ENCODE assay signal across 1 cellular context in the genomic region with DNA sequence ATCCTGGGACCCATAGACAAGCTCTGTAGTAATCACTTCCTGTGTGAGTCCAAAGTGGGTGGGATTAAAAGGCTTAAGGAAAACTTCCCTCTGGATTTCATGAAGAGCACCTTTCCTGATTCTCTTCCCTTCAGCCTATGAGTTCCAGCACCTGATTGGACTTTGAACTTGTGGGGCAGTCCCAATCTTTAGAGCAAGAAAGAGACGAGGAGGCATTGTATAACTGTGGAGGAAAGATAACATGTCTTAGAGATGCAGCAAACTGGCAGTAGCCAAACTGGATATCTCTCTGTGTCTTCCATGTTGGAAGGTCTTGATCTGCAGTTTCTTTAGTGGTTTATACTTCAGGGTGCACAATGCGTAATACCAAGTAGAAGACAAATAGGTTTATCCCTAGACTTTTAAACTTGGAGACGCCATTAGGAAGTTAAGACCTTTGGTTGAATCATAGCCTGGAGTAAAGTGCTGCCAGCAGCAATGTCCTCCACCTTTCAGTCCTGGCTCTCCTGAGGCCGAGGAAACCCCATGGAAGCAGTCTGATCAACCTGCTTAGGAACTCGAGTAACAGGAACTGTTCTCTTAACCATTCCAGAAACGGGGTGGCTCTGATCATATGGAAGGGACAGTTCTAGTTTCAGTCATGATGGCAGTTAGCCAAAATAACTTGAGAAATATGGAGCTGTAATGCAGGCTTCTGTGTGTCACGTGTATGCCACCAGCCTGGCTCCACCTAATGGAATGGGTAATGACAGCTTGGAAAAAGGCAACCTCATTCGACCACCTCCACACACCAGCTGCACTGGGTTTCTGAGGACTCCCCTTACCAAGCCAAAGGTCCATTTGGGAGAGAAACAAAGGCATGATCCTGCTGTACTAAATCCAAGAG.
TF ChIP-seq lines count a peak whose summit lies in the region.

No MANE protein-coding gene starts in this region.

TF ChIP-seq in K562, 482 proteins besides CTCF, POLR2A, EP300 and RAD21 (continued from another document):
- TF ChIP-seq, protein P1, sequence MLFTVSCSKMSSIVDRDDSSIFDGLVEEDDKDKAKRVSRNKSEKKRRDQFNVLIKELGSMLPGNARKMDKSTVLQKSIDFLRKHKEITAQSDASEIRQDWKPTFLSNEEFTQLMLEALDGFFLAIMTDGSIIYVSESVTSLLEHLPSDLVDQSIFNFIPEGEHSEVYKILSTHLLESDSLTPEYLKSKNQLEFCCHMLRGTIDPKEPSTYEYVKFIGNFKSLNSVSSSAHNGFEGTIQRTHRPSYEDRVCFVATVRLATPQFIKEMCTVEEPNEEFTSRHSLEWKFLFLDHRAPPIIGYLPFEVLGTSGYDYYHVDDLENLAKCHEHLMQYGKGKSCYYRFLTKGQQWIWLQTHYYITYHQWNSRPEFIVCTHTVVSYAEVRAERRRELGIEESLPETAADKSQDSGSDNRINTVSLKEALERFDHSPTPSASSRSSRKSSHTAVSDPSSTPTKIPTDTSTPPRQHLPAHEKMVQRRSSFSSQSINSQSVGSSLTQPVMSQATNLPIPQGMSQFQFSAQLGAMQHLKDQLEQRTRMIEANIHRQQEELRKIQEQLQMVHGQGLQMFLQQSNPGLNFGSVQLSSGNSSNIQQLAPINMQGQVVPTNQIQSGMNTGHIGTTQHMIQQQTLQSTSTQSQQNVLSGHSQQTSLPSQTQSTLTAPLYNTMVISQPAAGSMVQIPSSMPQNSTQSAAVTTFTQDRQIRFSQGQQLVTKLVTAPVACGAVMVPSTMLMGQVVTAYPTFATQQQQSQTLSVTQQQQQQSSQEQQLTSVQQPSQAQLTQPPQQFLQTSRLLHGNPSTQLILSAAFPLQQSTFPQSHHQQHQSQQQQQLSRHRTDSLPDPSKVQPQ (CRISPR knock-in tag; IDR thresholded peaks at IDR 0.05; ENCODE audit: borderline replicate concordance) = no peak
- no peak for TF ChIP-seq SIN3A (IDR thresholded peaks at IDR 0.05; ENCODE audit: borderline replicate concordance in 2 of 2, control insufficient read depth in 1 of 2, low read depth in 2 of 2, low read length in 2 of 2)
- TF ChIP-seq ZNF507 (tag; conservative IDR thresholded peaks at IDR 0.05) = no peak
- TF ChIP-seq, protein P2, sequence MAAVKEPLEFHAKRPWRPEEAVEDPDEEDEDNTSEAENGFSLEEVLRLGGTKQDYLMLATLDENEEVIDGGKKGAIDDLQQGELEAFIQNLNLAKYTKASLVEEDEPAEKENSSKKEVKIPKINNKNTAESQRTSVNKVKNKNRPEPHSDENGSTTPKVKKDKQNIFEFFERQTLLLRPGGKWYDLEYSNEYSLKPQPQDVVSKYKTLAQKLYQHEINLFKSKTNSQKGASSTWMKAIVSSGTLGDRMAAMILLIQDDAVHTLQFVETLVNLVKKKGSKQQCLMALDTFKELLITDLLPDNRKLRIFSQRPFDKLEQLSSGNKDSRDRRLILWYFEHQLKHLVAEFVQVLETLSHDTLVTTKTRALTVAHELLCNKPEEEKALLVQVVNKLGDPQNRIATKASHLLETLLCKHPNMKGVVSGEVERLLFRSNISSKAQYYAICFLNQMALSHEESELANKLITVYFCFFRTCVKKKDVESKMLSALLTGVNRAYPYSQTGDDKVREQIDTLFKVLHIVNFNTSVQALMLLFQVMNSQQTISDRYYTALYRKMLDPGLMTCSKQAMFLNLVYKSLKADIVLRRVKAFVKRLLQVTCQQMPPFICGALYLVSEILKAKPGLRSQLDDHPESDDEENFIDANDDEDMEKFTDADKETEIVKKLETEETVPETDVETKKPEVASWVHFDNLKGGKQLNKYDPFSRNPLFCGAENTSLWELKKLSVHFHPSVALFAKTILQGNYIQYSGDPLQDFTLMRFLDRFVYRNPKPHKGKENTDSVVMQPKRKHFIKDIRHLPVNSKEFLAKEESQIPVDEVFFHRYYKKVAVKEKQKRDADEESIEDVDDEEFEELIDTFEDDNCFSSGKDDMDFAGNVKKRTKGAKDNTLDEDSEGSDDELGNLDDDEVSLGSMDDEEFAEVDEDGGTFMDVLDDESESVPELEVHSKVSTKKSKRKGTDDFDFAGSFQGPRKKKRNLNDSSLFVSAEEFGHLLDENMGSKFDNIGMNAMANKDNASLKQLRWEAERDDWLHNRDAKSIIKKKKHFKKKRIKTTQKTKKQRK (IDR thresholded peaks at IDR 0.05; ENCODE audit: borderline replicate concordance, low read depth, low read length) = no peak
- no peak for TF ChIP-seq TRIM28 (IDR thresholded peaks at IDR 0.05)
- no peak for TF ChIP-seq MEF2A (IDR thresholded peaks at IDR 0.05; ENCODE audit: control insufficient read depth, low read depth, low read length)
- no peak for TF ChIP-seq NFE2L1 (tag; IDR thresholded peaks at IDR 0.05; ENCODE audit: borderline replicate concordance, low read depth)
- no peak for TF ChIP-seq TBP (optimal IDR thresholded peaks at IDR 0.05; ENCODE audit: low read depth, low read length)
- TF ChIP-seq, protein P3, sequence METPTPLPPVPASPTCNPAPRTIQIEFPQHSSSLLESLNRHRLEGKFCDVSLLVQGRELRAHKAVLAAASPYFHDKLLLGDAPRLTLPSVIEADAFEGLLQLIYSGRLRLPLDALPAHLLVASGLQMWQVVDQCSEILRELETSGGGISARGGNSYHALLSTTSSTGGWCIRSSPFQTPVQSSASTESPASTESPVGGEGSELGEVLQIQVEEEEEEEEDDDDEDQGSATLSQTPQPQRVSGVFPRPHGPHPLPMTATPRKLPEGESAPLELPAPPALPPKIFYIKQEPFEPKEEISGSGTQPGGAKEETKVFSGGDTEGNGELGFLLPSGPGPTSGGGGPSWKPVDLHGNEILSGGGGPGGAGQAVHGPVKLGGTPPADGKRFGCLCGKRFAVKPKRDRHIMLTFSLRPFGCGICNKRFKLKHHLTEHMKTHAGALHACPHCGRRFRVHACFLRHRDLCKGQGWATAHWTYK (CRISPR knock-in tag; IDR thresholded peaks at IDR 0.05) = peak; percentile 67; the same call in 1 of the 2 replicates
- TF ChIP-seq NFXL1 (CRISPR knock-in tag; IDR thresholded peaks at IDR 0.05) = no peak
- TF ChIP-seq RCOR1 (IDR thresholded peaks at IDR 0.05; ENCODE audit: borderline replicate concordance in 1 of 2, low read depth in 2 of 2, low read length in 2 of 2) = 0 out of 4 replicates have a peak, but pooled peaks of 1 of the 2 experiments have one; percentile 24
- no peak for TF ChIP-seq FOXA1 (IDR thresholded peaks at IDR 0.05; ENCODE audit: borderline replicate concordance)
- TF ChIP-seq SRSF1 (IDR thresholded peaks at IDR 0.05; ENCODE audit: low read depth, low read length) = no peak
- TF ChIP-seq, protein P4, sequence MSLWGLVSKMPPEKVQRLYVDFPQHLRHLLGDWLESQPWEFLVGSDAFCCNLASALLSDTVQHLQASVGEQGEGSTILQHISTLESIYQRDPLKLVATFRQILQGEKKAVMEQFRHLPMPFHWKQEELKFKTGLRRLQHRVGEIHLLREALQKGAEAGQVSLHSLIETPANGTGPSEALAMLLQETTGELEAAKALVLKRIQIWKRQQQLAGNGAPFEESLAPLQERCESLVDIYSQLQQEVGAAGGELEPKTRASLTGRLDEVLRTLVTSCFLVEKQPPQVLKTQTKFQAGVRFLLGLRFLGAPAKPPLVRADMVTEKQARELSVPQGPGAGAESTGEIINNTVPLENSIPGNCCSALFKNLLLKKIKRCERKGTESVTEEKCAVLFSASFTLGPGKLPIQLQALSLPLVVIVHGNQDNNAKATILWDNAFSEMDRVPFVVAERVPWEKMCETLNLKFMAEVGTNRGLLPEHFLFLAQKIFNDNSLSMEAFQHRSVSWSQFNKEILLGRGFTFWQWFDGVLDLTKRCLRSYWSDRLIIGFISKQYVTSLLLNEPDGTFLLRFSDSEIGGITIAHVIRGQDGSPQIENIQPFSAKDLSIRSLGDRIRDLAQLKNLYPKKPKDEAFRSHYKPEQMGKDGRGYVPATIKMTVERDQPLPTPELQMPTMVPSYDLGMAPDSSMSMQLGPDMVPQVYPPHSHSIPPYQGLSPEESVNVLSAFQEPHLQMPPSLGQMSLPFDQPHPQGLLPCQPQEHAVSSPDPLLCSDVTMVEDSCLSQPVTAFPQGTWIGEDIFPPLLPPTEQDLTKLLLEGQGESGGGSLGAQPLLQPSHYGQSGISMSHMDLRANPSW (CRISPR knock-in tag; IDR thresholded peaks at IDR 0.05) = 0 out of 2 replicates have a peak, but pooled peaks have one; percentile 26
- TF ChIP-seq NFIC (IDR thresholded peaks at IDR 0.05) = peak; percentile 77
- no peak for TF ChIP-seq ATF7 (IDR thresholded peaks at IDR 0.05)
- no peak for TF ChIP-seq PURB (CRISPR knock-in tag; IDR thresholded peaks at IDR 0.05; ENCODE audit: low read depth)
- TF ChIP-seq PHB2 (IDR thresholded peaks at IDR 0.05; ENCODE audit: low read depth) = no peak
- no peak for TF ChIP-seq EGR1 (conservative IDR thresholded peaks at IDR 0.05)
- TF ChIP-seq, protein P5, sequence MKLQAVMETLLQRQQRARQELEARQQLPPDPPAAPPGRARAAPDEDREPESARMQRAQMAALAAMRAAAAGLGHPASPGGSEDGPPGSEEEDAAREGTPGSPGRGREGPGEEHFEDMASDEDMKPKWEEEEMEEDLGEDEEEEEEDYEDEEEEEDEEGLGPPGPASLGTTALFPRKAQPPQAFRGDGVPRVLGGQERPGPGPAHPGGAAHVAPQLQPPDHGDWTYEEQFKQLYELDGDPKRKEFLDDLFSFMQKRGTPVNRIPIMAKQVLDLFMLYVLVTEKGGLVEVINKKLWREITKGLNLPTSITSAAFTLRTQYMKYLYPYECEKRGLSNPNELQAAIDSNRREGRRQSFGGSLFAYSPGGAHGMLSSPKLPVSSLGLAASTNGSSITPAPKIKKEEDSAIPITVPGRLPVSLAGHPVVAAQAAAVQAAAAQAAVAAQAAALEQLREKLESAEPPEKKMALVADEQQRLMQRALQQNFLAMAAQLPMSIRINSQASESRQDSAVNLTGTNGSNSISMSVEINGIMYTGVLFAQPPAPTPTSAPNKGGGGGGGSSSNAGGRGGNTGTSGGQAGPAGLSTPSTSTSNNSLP (IDR thresholded peaks at IDR 0.05; ENCODE audit: borderline replicate concordance, low read depth, low read length) = no peak
- no peak for TF ChIP-seq SAP30 (IDR thresholded peaks at IDR 0.05; ENCODE audit: borderline replicate concordance, insufficient read depth, low read depth, low read length, poor library complexity, severe bottlenecking)
- no peak for TF ChIP-seq SRSF7 (optimal IDR thresholded peaks at IDR 0.05; ENCODE audit: low read depth, low read length)
- TF ChIP-seq CXXC5 (CRISPR knock-in tag; IDR thresholded peaks at IDR 0.05) = peak; percentile 53
- TF ChIP-seq CAMTA2 (CRISPR knock-in tag; conservative IDR thresholded peaks at IDR 0.05) = 0 out of 2 replicates have a peak, but pooled peaks have one; percentile 7
- TF ChIP-seq, protein P6, sequence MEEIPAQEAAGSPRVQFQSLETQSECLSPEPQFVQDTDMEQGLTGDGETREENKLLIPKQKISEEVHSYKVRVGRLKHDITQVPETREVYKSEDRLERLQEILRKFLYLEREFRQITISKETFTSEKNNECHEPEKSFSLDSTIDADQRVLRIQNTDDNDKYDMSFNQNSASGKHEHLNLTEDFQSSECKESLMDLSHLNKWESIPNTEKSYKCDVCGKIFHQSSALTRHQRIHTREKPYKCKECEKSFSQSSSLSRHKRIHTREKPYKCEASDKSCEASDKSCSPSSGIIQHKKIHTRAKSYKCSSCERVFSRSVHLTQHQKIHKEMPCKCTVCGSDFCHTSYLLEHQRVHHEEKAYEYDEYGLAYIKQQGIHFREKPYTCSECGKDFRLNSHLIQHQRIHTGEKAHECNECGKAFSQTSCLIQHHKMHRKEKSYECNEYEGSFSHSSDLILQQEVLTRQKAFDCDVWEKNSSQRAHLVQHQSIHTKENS (CRISPR knock-in tag; IDR thresholded peaks at IDR 0.05) = no peak
